9 cellular contexts compared by ENCODE assay signal in genomic region chr11:131688056-131688693, GRCh38.
DNase-seq lines count a peak whose midpoint lies in the region; TF ChIP-seq lines count a peak whose summit lies in the region.
"Had no signal": no experiment of that assay in that cellular context is flagged by ENCODE, and none has a peak within 500 bp of the region (broad histone marks: within the 10 kb centered on the region; RNA-seq: fewer than 3 reads in every experiment).

No MANE protein-coding gene starts in this region.

- peak; percentile 88 for TF ChIP-seq CTCF in MM.1S (IDR thresholded peaks at IDR 0.05; ENCODE audit: low read length)
- TF ChIP-seq CTCF in hepatocyte (IDR thresholded peaks at IDR 0.05; ENCODE audit: poor library complexity), result peak; percentile 93

- H3K36me3 ChIP-seq in GM23248 (ENCODE audit: low read depth), result no peaks in the 10 kb centered on the region
- no peaks in the 10 kb centered on the region for H3K36me3 ChIP-seq in MM.1S (replicated peaks; ENCODE audit: insufficient read depth, low read length)
- H3K36me3 ChIP-seq in hepatocyte (replicated peaks; ENCODE audit: insufficient read depth, low read depth), result no peaks in the 10 kb centered on the region
- H3K36me3 ChIP-seq in skeletal muscle tissue (ENCODE audit: control insufficient read depth in 3 of 3, insufficient read depth in 3 of 3, low read length in 3 of 3), result no peaks in the 10 kb centered on the region

- 8 to 9% methylated on average over 34 of the region's 34 CpGs for WGBS in GM23248 (ENCODE audit: low coverage in 1 of 2, low lambda C conversion rate in 2 of 2, missing lambda C conversion rate in 2 of 2), 2 experiments
- 20% methylated on average over 34 of the region's 34 CpGs for WGBS in hepatocyte (ENCODE audit: low lambda C conversion rate, missing lambda C conversion rate)

- H3K9me3 Mint-ChIP-seq in activated naive CD8-positive, alpha-beta T cell treated with anti-CD3 and anti-CD28 coated beads for 36 hours, result no peaks in the 10 kb centered on the region
- H3K9me3 Mint-ChIP-seq in immature natural killer cell, result peaks cover 0 to 2% (median 0%) of the 10 kb centered on the region in 6 donors

- H3K4me2 ChIP-seq in GM23248 (ENCODE audit: unreplicated experiment) (peak overlapping the region; percentile 90), MM.1S (ENCODE audit: low read depth, low read length) (peak overlapping the region; percentile 48), hepatocyte (peak overlapping the region; percentile 81)

- H2AFZ ChIP-seq in GM23248 (peak overlapping the region; percentile 81), MM.1S (ENCODE audit: low read length) (peak overlapping the region; percentile 42), hepatocyte (peak overlapping the region; percentile 53)

- H3K27me3 ChIP-seq in GM23248 (replicated peaks; ENCODE audit: insufficient read depth) (0 out of 2 replicates have a peak, but pooled peaks cover 3% of the 10 kb centered on the region), MM.1S (replicated peaks; ENCODE audit: insufficient read depth, low read length) (no peaks in the 10 kb centered on the region), hepatocyte (peaks cover 36% of the 10 kb centered on the region), skeletal muscle tissue (ENCODE audit: control insufficient read depth in 3 of 3, insufficient read depth in 3 of 3, low read length in 3 of 3) (peaks cover 27 to 58% (median 32%) of the 10 kb centered on the region in 3 donors)

- H3K9me2 ChIP-seq in GM23248 (ENCODE audit: insufficient read depth), result no peaks in the 10 kb centered on the region
- no peaks in the 10 kb centered on the region for H3K9me2 ChIP-seq in MM.1S (replicated peaks; ENCODE audit: insufficient read depth, low read length)
- no peaks in the 10 kb centered on the region for H3K9me2 ChIP-seq in hepatocyte (replicated peaks; ENCODE audit: insufficient read depth)

- H3K27ac ChIP-seq in GM23248 (no peak overlapping the region), MM.1S (ENCODE audit: low read length) (no peak overlapping the region), hepatocyte (no peak overlapping the region), skeletal muscle tissue (ENCODE audit: low read depth, low read length) (no peak overlapping the region)

- in situ Hi-C loops in GM23248 (cut with MboI), result no loop called here

- H3K4me1 Mint-ChIP-seq in activated naive CD8-positive, alpha-beta T cell treated with anti-CD3 and anti-CD28 coated beads for 36 hours, result no peaks in the 10 kb centered on the region
- H3K4me1 Mint-ChIP-seq in immature natural killer cell, result no peaks in the 10 kb centered on the region
- H3K4me1 Mint-ChIP-seq: memory B cell had no signal

- H3K27me3 Mint-ChIP-seq in activated naive CD8-positive, alpha-beta T cell treated with anti-CD3 and anti-CD28 coated beads for 36 hours, result peaks cover 34% of the 10 kb centered on the region
- H3K27me3 Mint-ChIP-seq in immature natural killer cell (ENCODE audit: low read depth in 3 of 3), result peaks cover 0 to 3% (median 2%) of the 10 kb centered on the region in 3 donors

- H3K79me2 ChIP-seq in GM23248 (ENCODE audit: insufficient read depth) (no peaks in the 10 kb centered on the region), MM.1S (ENCODE audit: low read length) (no peaks in the 10 kb centered on the region), hepatocyte (no peaks in the 10 kb centered on the region)

- H3K9ac ChIP-seq in GM23248, result no peak overlapping the region; the same call in 1 of the 2 replicates
- H3K9ac ChIP-seq in MM.1S (ENCODE audit: low read length), result no peak overlapping the region
- no peak overlapping the region for H3K9ac ChIP-seq in skeletal muscle tissue (ENCODE audit: low read depth in 1 of 3, low read length in 3 of 3)

- H3K4me3 ChIP-seq in GM23248 (peak overlapping the region; percentile 66), MM.1S (ENCODE audit: low read length) (peak overlapping the region; percentile 33), hepatocyte (peak overlapping the region; percentile 18), skeletal muscle tissue (ENCODE audit: low read length in 3 of 3) (peak overlapping the region in 2 of 3 donors; percentile 0 to 13)

- no peak overlapping the region for H3K27ac Mint-ChIP-seq in activated naive CD8-positive, alpha-beta T cell treated with anti-CD3 and anti-CD28 coated beads for 36 hours
- H3K27ac Mint-ChIP-seq in immature natural killer cell, result no peak overlapping the region
- H3K27ac Mint-ChIP-seq: memory B cell had no signal

- H4K20me1 ChIP-seq in GM23248 (ENCODE audit: insufficient read depth) (no peaks in the 10 kb centered on the region), MM.1S (ENCODE audit: insufficient read depth, low read length) (no peaks in the 10 kb centered on the region), hepatocyte (ENCODE audit: insufficient read depth, poor library complexity, severe bottlenecking) (no peaks in the 10 kb centered on the region)

- no peaks in the 10 kb centered on the region for H3K9me3 ChIP-seq in GM23248 (ENCODE audit: low read depth)
- no peaks in the 10 kb centered on the region for H3K9me3 ChIP-seq in MM.1S (replicated peaks; ENCODE audit: insufficient read depth, low read length)
- no peaks in the 10 kb centered on the region for H3K9me3 ChIP-seq in hepatocyte (ENCODE audit: low read depth)
- no peaks in the 10 kb centered on the region for H3K9me3 ChIP-seq in skeletal muscle tissue (ENCODE audit: control insufficient read depth in 3 of 3, low read length in 3 of 3)

- no peaks in the 10 kb centered on the region for H3K36me3 Mint-ChIP-seq in activated naive CD8-positive, alpha-beta T cell treated with anti-CD3 and anti-CD28 coated beads for 36 hours
- H3K36me3 Mint-ChIP-seq in immature natural killer cell, result no peaks in the 10 kb centered on the region
- H3K36me3 Mint-ChIP-seq: memory B cell had no signal

- H3F3A ChIP-seq in GM23248 (ENCODE audit: insufficient read depth) (no peaks in the 10 kb centered on the region), MM.1S (ENCODE audit: insufficient read depth, low read length) (no peaks in the 10 kb centered on the region)

- no peak overlapping the region for H3K4me3 Mint-ChIP-seq in activated naive CD8-positive, alpha-beta T cell treated with anti-CD3 and anti-CD28 coated beads for 36 hours
- no peak overlapping the region for H3K4me3 Mint-ChIP-seq in immature natural killer cell
- H3K4me3 Mint-ChIP-seq: memory B cell had no signal

- H3K4me1 ChIP-seq in GM23248 (ENCODE audit: insufficient read depth) (no peaks in the 10 kb centered on the region), MM.1S (ENCODE audit: low read length) (no peaks in the 10 kb centered on the region), hepatocyte (ENCODE audit: insufficient read depth) (no peaks in the 10 kb centered on the region), skeletal muscle tissue (ENCODE audit: control insufficient read depth in 3 of 3, insufficient read depth in 3 of 3, low read length in 3 of 3) (peaks cover 0 to 6% (median 4%) of the 10 kb centered on the region in 3 donors)

- peak; percentile 62 for DNase-seq in activated CD8-positive, alpha-beta memory T cell treated with anti-CD3 and anti-CD28 coated beads for 24 hours
- no peak for DNase-seq in activated CD8-positive, alpha-beta memory T cell treated with anti-CD3 and anti-CD28 coated beads, Interleukin-2, amount 50 U/mL, for 4 hours
- DNase-seq in GM23248 (peak; percentile 81), MM.1S (peak; percentile 66), hepatocyte (ENCODE audit: low spot score) (peak; percentile 83), immature natural killer cell (no peak)
- DNase-seq in activated naive CD8-positive, alpha-beta T cell treated with anti-CD3 and anti-CD28 coated beads for 36 hours, result peak; percentile 60

Comparison
In these comparisons a context has a peak if more than half of its experiments do, and no peak if none do; other contexts are left out.
1. DNase-seq: peak in activated CD8-positive, alpha-beta memory T cell treated with anti-CD3 and anti-CD28 coated beads for 24 hours (single experiment), GM23248 (single experiment), MM.1S (single experiment), activated naive CD8-positive, alpha-beta T cell treated with anti-CD3 and anti-CD28 coated beads for 36 hours (single experiment) and hepatocyte (single experiment); none in activated CD8-positive, alpha-beta memory T cell treated with anti-CD3 and anti-CD28 coated beads, Interleukin-2, amount 50 U/mL, for 4 hours (single experiment) and immature natural killer cell (0 of 3).
2. H3K4me3 ChIP-seq: peak in every context shown above with its lines; median percentile 66 in GM23248; 33 in MM.1S; 18 in hepatocyte; 6 in skeletal muscle tissue.
3. Peak in every context shown above with its lines, with median percentiles within 50 percentile points of each other: H2AFZ ChIP-seq and H3K4me2 ChIP-seq.